In genomic region chr7:16089191-16089590, GRCh38 we compare ENCODE assay signal across 28 cellular contexts.
"Had no signal": no experiment of that assay in that cellular context is flagged by ENCODE, and none has a peak within 500 bp of the region (broad histone marks: within the 10 kb centered on the region; RNA-seq: fewer than 3 reads in every experiment).

No MANE protein-coding gene starts in this region.

- FAIRE-seq: astrocyte, bronchial epithelial cell had no signal

- H3K4me1 ChIP-seq: gastroesophageal sphincter had no signal

- H3K36me3 ChIP-seq: brain microvascular endothelial cell, esophagus muscularis mucosa, gastroesophageal sphincter had no signal

- ATAC-seq: activated CD4-positive, alpha-beta T cell treated with anti-CD3 and anti-CD28 coated beads for 36 hours; activated CD8-positive, alpha-beta memory T cell treated with anti-CD3 and anti-CD28 coated beads, Interleukin-2, amount 10 ng/mL, durations not matched to agents 7 days and 5 days; activated CD8-positive, alpha-beta T cell treated with anti-CD3 and anti-CD28 coated beads, Interleukin-2, amount 10 ng/mL, durations not matched to agents 7 days and 5 days; activated naive CD4-positive, alpha-beta T cell treated with anti-CD3 and anti-CD28 coated beads, Interleukin-2, amount 50 U/mL, for 72 hours; activated T-cell treated with anti-CD3 and anti-CD28 coated beads, Interleukin-2, amount 50 U/mL, for 72 hours; foreskin keratinocyte; gastroesophageal sphincter had no signal

- H3K4me3 ChIP-seq: coronary artery, dorsolateral prefrontal cortex, esophagus muscularis mucosa, gastroesophageal sphincter had no signal

- H3K27me3 ChIP-seq: brain microvascular endothelial cell, dorsolateral prefrontal cortex, esophagus muscularis mucosa, foreskin keratinocyte, gastroesophageal sphincter had no signal

- H3K27ac ChIP-seq: brain microvascular endothelial cell, coronary artery, dorsolateral prefrontal cortex, esophagus muscularis mucosa, foreskin keratinocyte, gastroesophageal sphincter had no signal

- H3K9me3 ChIP-seq: esophagus muscularis mucosa, gastroesophageal sphincter had no signal

- DNase-seq: activated CD4-positive, alpha-beta memory T cell treated with anti-CD3 and anti-CD28 coated beads for 36 hours; activated CD4-positive, alpha-beta T cell treated with anti-CD3 and anti-CD28 coated beads for 36 hours; activated CD4-positive, alpha-beta T cell treated with anti-CD3 and anti-CD28 coated beads, Interleukin-2, amount 10 ng/mL, durations not matched to agents 24 days and 14 days; activated CD4-positive, CD25-positive, alpha-beta regulatory T cell; activated CD4-positive, CD25-positive, alpha-beta regulatory T cell treated with anti-CD3 and anti-CD28 coated beads, Interleukin-2, amount 50 U/mL, for 72 hours; activated CD8-positive, alpha-beta memory T cell treated with anti-CD3 and anti-CD28 coated beads, Interleukin-2, amount 10 ng/mL, durations not matched to agents 7 days and 5 days; activated CD8-positive, alpha-beta memory T cell treated with anti-CD3 and anti-CD28 coated beads, Interleukin-2, amount 50 U/mL, for 4 hours; activated CD8-positive, alpha-beta T cell treated with anti-CD3 and anti-CD28 coated beads, Interleukin-2, amount 10 ng/mL, durations not matched to agents 7 days and 5 days; activated gamma-delta T cell; activated naive CD4-positive, alpha-beta T cell; activated naive CD4-positive, alpha-beta T cell treated with anti-CD3 and anti-CD28 coated beads, Interleukin-2, amount 10 ng/mL, durations not matched to agents 7 days and 5 days; activated naive CD8-positive, alpha-beta T cell treated with anti-CD3 and anti-CD28 coated beads, Interleukin-2, amount 10 ng/mL, durations not matched to agents 7 days and 5 days; activated T-cell treated with anti-CD3 and anti-CD28 coated beads, Interleukin-2, amount 50 U/mL, for 1 hour; activated T-cell treated with anti-CD3 and anti-CD28 coated beads, Interleukin-2, amount 50 U/mL, for 72 hours; brain microvascular endothelial cell; dorsolateral prefrontal cortex; effector memory CD4-positive, alpha-beta T cell; endodermal cell; erythroblast; foreskin keratinocyte; hippocampal formation; T-helper 2 cell had no signal
